In the genomic region with DNA sequence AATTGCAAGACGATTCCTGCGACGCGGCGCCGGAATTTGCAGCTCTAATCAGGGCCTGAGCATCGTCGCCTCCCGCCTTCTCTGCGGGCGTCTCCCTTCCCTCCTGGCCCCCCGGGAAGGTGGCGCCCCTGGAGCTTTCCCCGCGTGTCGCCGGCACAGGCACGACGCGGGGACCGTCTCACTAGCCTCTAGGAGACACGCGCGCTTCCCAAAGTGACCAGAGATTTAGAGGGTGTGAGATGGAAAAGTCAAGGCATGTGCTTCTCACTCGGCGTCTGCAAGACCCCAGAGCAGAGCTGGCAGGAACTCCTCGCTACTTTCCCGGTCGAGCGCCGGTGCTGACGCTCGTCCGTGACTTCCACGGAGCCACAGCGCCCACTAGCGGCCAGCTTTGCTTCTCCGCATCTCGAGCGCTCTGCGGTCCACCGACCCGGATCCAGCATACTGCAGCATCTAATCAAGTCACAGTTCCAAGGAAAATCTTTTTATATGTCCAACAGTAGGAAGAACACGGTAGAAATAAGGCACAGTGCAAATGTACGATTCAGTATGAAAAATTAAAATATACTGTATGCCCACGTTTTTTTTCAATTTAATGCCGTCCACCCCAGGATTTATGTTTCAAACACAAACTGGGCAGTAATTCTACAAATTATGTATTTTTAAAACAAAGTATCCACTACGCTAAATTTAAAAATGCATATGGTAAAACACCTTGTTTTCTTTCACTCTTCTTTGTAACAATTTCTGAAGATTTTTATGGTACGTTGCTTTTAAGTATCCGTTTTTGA, we compare ENCODE assay signal across 8 cellular contexts. TPM values are rescaled to one million over a fixed set of nuclear protein-coding genes. Genes with fewer than 3 reads are reported as not detected.
DNase-seq lines count a peak whose midpoint lies in the region; ATAC-seq and TF ChIP-seq lines count a peak whose summit lies in the region.

No MANE protein-coding gene starts in this region.

- peaks cover 0 to 8% (median 2%) of the 10 kb centered on the region in 4 donors for H3K36me3 ChIP-seq in liver (ENCODE audit: control insufficient read depth in 4 of 4, insufficient read depth in 3 of 4, low read depth in 1 of 4, low read length in 3 of 4)

- peaks cover 21% of the 10 kb centered on the region for H3K4me1 Mint-ChIP-seq in dendritic cell treated with granulocyte-macrophage colony-stimulating factor and Interleukin-4, amounts not matched to agents 40 ng/mL and 50 ng/mL, for 4 days (ENCODE audit: low read depth)

- H3K27me3 ChIP-seq in liver (ENCODE audit: control insufficient read depth in 4 of 4, insufficient read depth in 4 of 4, low read length in 3 of 4), result peaks cover 0 to 7% (median 0%) of the 10 kb centered on the region in 4 donors

- peaks cover 16% of the 10 kb centered on the region for H3K36me3 Mint-ChIP-seq in dendritic cell treated with granulocyte-macrophage colony-stimulating factor and Interleukin-4, amounts not matched to agents 40 ng/mL and 50 ng/mL, for 4 days (ENCODE audit: low read depth)

- peak overlapping the region; percentile 93 for H3K4me3 Mint-ChIP-seq in dendritic cell treated with granulocyte-macrophage colony-stimulating factor and Interleukin-4, amounts not matched to agents 40 ng/mL and 50 ng/mL, for 4 days

- TF ChIP-seq RAD21 in liver (IDR thresholded peaks at IDR 0.05), result peak; percentile 88 to 93

- H3K4me3 ChIP-seq in AG09309 (ENCODE audit: control insufficient read depth, low read depth, low read length), result peak overlapping the region; percentile 51
- H3K4me3 ChIP-seq in liver (ENCODE audit: low read depth in 1 of 3, low read length in 3 of 3), result peak overlapping the region; percentile 46 to 81 (median 57)

- TF ChIP-seq CTCF in AG09309 (IDR thresholded peaks at IDR 0.05; ENCODE audit: control insufficient read depth, insufficient read depth, low read depth, low read length, missing control alignments) (peak; percentile 96), liver (IDR thresholded peaks at IDR 0.05; ENCODE audit: low read depth, low read length, missing input control) (peak; percentile 88)

- 5% methylated on average over 50 of the region's 50 CpGs for WGBS in liver

- peak overlapping the region; percentile 2 for H3K27ac Mint-ChIP-seq in dendritic cell treated with granulocyte-macrophage colony-stimulating factor and Interleukin-4, amounts not matched to agents 40 ng/mL and 50 ng/mL, for 4 days

- H3K9me3 ChIP-seq in liver (ENCODE audit: control insufficient read depth in 4 of 4, low read length in 3 of 4), result no peaks in the 10 kb centered on the region

- peak; percentile 40 for ATAC-seq in GM18873 (IDR thresholded peaks at IDR 0.05; ENCODE audit: low FRiP score, unreplicated experiment)
- ATAC-seq in HG03175 (IDR thresholded peaks at IDR 0.05; ENCODE audit: unreplicated experiment), result peak; percentile 43

- peaks cover 34% of the 10 kb centered on the region for H3K27me3 Mint-ChIP-seq in dendritic cell treated with granulocyte-macrophage colony-stimulating factor and Interleukin-4, amounts not matched to agents 40 ng/mL and 50 ng/mL, for 4 days

- DNase-seq in AG09309 (ENCODE audit: low read depth), result no peak
- peak; percentile 68 for DNase-seq in NCI-H460 (ENCODE audit: extremely low read depth, low read depth)
- peak; percentile 92 for DNase-seq in activated CD4-positive, alpha-beta T cell treated with anti-CD3 and anti-CD28 coated beads, Interleukin-2, amount 50 U/mL, for 1 hour
- DNase-seq in stimulated activated CD4-positive, alpha-beta T cell treated with anti-CD3 and anti-CD28 coated beads, Interleukin-4, amount 100 ng/mL, for 1 hour, result peak; percentile 95

- H3K9ac ChIP-seq in liver (ENCODE audit: low read depth in 1 of 2, low read length in 2 of 2), result no peak overlapping the region

- H3K9me3 Mint-ChIP-seq in dendritic cell treated with granulocyte-macrophage colony-stimulating factor and Interleukin-4, amounts not matched to agents 40 ng/mL and 50 ng/mL, for 4 days, result no peaks in the 10 kb centered on the region

- H3K27ac ChIP-seq in liver (ENCODE audit: low read depth in 1 of 2, low read length in 2 of 2), result peak overlapping the region; percentile 3 to 43

- H3K4me1 ChIP-seq in liver (ENCODE audit: control insufficient read depth in 4 of 4, insufficient read depth in 4 of 4, low read length in 3 of 4), result peaks cover 16 to 33% (median 22%) of the 10 kb centered on the region in 4 donors

- intact Hi-C loops in dendritic cell treated with granulocyte-macrophage colony-stimulating factor and Interleukin-4, amounts not matched to agents 40 ng/mL and 50 ng/mL, for 4 days (cut with micrococcal nuclease), result loop anchor here (2.0 to 10.0 kb wide), 3 partner anchors 32 to 1762 kb away; a partner anchor contains a TSS

TF ChIP-seq in liver, 16 proteins besides CTCF, POLR2A, EP300 and RAD21:
- TF ChIP-seq NR2F2 (IDR thresholded peaks at IDR 0.05), result peak; percentile 34
- TF ChIP-seq, protein P1, sequence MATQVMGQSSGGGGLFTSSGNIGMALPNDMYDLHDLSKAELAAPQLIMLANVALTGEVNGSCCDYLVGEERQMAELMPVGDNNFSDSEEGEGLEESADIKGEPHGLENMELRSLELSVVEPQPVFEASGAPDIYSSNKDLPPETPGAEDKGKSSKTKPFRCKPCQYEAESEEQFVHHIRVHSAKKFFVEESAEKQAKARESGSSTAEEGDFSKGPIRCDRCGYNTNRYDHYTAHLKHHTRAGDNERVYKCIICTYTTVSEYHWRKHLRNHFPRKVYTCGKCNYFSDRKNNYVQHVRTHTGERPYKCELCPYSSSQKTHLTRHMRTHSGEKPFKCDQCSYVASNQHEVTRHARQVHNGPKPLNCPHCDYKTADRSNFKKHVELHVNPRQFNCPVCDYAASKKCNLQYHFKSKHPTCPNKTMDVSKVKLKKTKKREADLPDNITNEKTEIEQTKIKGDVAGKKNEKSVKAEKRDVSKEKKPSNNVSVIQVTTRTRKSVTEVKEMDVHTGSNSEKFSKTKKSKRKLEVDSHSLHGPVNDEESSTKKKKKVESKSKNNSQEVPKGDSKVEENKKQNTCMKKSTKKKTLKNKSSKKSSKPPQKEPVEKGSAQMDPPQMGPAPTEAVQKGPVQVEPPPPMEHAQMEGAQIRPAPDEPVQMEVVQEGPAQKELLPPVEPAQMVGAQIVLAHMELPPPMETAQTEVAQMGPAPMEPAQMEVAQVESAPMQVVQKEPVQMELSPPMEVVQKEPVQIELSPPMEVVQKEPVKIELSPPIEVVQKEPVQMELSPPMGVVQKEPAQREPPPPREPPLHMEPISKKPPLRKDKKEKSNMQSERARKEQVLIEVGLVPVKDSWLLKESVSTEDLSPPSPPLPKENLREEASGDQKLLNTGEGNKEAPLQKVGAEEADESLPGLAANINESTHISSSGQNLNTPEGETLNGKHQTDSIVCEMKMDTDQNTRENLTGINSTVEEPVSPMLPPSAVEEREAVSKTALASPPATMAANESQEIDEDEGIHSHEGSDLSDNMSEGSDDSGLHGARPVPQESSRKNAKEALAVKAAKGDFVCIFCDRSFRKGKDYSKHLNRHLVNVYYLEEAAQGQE (IDR thresholded peaks at IDR 0.05), result no peak

RNA-seq across cellular contexts. Expression of a gene that starts 1.0 kb away (rescaled TPM):
- total RNA-seq in NCI-H460 (2014; rRNA removed; shearing (Covaris generic)), result 2.0 and 2.2 TPM in 2 replicates
- 1.2 and 1.3 TPM in 2 replicates for polyA plus RNA-seq in NCI-H460 (2014; cell fraction: nucleus; rRNA removed)
- total RNA-seq in liver, result 1 to 10 TPM; 3.6 to 6.1 TPM
- 1 to 10 TPM; 2.6 to 3.3 TPM for polyA plus RNA-seq in liver

RNA-seq across cellular contexts. Expression of a gene that starts 31.5 kb away (rescaled TPM):
- total RNA-seq in NCI-H460 (2014; rRNA removed; shearing (Covaris generic)), result 41.6 and 58.2 TPM in 2 replicates
- 203 and 273 TPM in 2 replicates for polyA plus RNA-seq in NCI-H460 (2014; cell fraction: nucleus; rRNA removed)
- 10 to 100 TPM; 21.4 to 38.8 TPM for total RNA-seq in liver
- polyA plus RNA-seq in liver, result 10 to 100 TPM; 16.7 to 50.8 TPM
